In genomic region chr3:13414040-13414729, GRCh38 we compare ENCODE assay signal across 8 cellular contexts. TPM values are rescaled to one million over a fixed set of nuclear protein-coding genes. Genes with fewer than 3 reads are reported as not detected.
DNase-seq lines count a peak whose midpoint lies in the region; ATAC-seq, FAIRE-seq and TF ChIP-seq lines count a peak whose summit lies in the region.

No MANE protein-coding gene starts in this region.

- no peaks in the 10 kb centered on the region for H3K9me3 ChIP-seq in DND-41 (ENCODE audit: insufficient read depth, low read length, severe bottlenecking)
- H3K9me3 ChIP-seq in H1 (ENCODE audit: insufficient read depth in 2 of 2, low read depth in 1 of 2, low read length in 1 of 2) = no peaks in the 10 kb centered on the region

- no peak overlapping the region for H3K56ac ChIP-seq in H1 (replicated peaks; ENCODE audit: insufficient read length, low read depth, low read length)

- H3K4ac ChIP-seq in H1 (replicated peaks; ENCODE audit: insufficient read length, low read depth, low read length) = no peak overlapping the region

- H2AFZ ChIP-seq in DND-41 (ENCODE audit: low read depth, low read length) = no peak overlapping the region
- no peak overlapping the region for H2AFZ ChIP-seq in H1 (ENCODE audit: low read length)

- H3K4me3 ChIP-seq in DND-41 (ENCODE audit: low read depth in 1 of 2, low read length in 2 of 2) = no peak overlapping the region
- H3K4me3 ChIP-seq in H1 (ENCODE audit: extremely low read depth in 1 of 4, insufficient read depth in 2 of 4, low read depth in 3 of 4, low read length in 4 of 4) = no peak overlapping the region

- no peak for TF ChIP-seq RAD21 in H1 (IDR thresholded peaks at IDR 0.05 in 1 of 2, conservative IDR thresholded peaks at IDR 0.05 in 1 of 2; ENCODE audit: low read depth in 2 of 2, low read length in 2 of 2)

- H3K23ac ChIP-seq in H1 (ENCODE audit: insufficient read length) = no peak overlapping the region

- H2AK5ac ChIP-seq in H1 (ENCODE audit: low read depth, low read length) = no peak overlapping the region

- FAIRE-seq in H1 (lab: Jason Lieb, UNC) = no peak

- H3K27ac ChIP-seq in DND-41 (ENCODE audit: low read length) = peak overlapping the region; percentile 61
- H3K27ac ChIP-seq in H1 (ENCODE audit: low read depth, low read length) = no peak overlapping the region

- H3K4me2 ChIP-seq in DND-41 (ENCODE audit: insufficient read depth, low read length) = peak overlapping the region; percentile 77
- no peak overlapping the region for H3K4me2 ChIP-seq in H1 (ENCODE audit: insufficient read depth in 1 of 2, low read depth in 2 of 2, low read length in 2 of 2)

- no peak for TF ChIP-seq CTCF in DND-41 (IDR thresholded peaks at IDR 0.05; ENCODE audit: borderline replicate concordance, extremely low read depth, low read length, poor library complexity, severe bottlenecking)
- TF ChIP-seq CTCF in H1 (IDR thresholded peaks at IDR 0.05; ENCODE audit: control extremely low read depth in 1 of 3, insufficient read depth in 1 of 3, low read depth in 1 of 3, low read length in 3 of 3) = no peak

- H4K91ac ChIP-seq in H1 (replicated peaks; ENCODE audit: insufficient read length, low read length) = no peak overlapping the region

- H3K14ac ChIP-seq in H1 (ENCODE audit: insufficient read length) = no peak overlapping the region

- H3K79me1 ChIP-seq in H1 (ENCODE audit: low read depth, low read length) = peaks cover 8% of the 10 kb centered on the region; the same call in 1 of the 2 replicates

- TF ChIP-seq EP300 in H1 (IDR thresholded peaks at IDR 0.05; ENCODE audit: borderline replicate concordance in 1 of 2, low read depth in 2 of 2, low read length in 2 of 2) = no peak

- peaks cover 49% of the 10 kb centered on the region for H3K36me3 ChIP-seq in DND-41 (ENCODE audit: insufficient read depth, low read length)
- H3K36me3 ChIP-seq in H1 (ENCODE audit: control insufficient read depth in 2 of 4, insufficient read depth in 4 of 4, low read length in 3 of 4) = no peaks in the 10 kb centered on the region

- H4K20me1 ChIP-seq in DND-41 (ENCODE audit: insufficient read depth, low read length) (peaks cover 65% of the 10 kb centered on the region), H1 (replicated peaks in 1 of 2; ENCODE audit: control insufficient read depth in 1 of 2, insufficient read depth in 2 of 2, low read length in 2 of 2) (peaks cover 12 to 23% of the 10 kb centered on the region in 2 experiments)

- H2BK5ac ChIP-seq in H1 (ENCODE audit: low read depth, low read length) = 0 out of 2 replicates have a peak overlapping the region, but pooled peaks have one; percentile 44

- H2BK120ac ChIP-seq in H1 (replicated peaks; ENCODE audit: low read depth, low read length) = no peak overlapping the region

- H2BK12ac ChIP-seq in H1 (ENCODE audit: low read depth, low read length) = no peak overlapping the region

- no peaks in the 10 kb centered on the region for H3K27me3 ChIP-seq in DND-41 (ENCODE audit: insufficient read depth, low read length, poor library complexity)
- H3K27me3 ChIP-seq in H1 (replicated peaks in 1 of 4; ENCODE audit: control insufficient read depth in 3 of 4, extremely low read depth in 1 of 4, insufficient read depth in 3 of 4, low read length in 3 of 4) = peaks cover 0 to 4% (median 0%) of the 10 kb centered on the region in 4 experiments; a peak in 2 of 7 replicates

- H4K8ac ChIP-seq in H1 (ENCODE audit: extremely low read depth, insufficient read depth, low read length) = peak overlapping the region; percentile 38; the same call in 1 of the 2 replicates

- no peak for TF ChIP-seq POLR2A in H1 (IDR thresholded peaks at IDR 0.05; ENCODE audit: control extremely low read depth in 1 of 2, low read depth in 2 of 2, low read length in 2 of 2)

- peaks cover 54% of the 10 kb centered on the region for H3K4me1 ChIP-seq in DND-41 (ENCODE audit: insufficient read depth, low read length)
- peaks cover 0 to 6% (median 2%) of the 10 kb centered on the region in 4 experiments; a peak in 5 of 7 replicates for H3K4me1 ChIP-seq in H1 (replicated peaks in 1 of 4; ENCODE audit: control insufficient read depth in 3 of 4, insufficient read depth in 4 of 4, low read length in 3 of 4)

- H3K23me2 ChIP-seq in H1 (ENCODE audit: low read depth, low read length) = peaks cover 4% of the 10 kb centered on the region; the same call in 1 of the 2 replicates

- 80% methylated on average over 13 of the region's 14 CpGs; no CpG with 5 or more reads in 1 of the 2 experiments for WGBS in H1 (ENCODE audit: extremely low coverage in 1 of 2, insufficient coverage in 1 of 2, insufficient read length in 1 of 2, insufficient replicate concordance in 2 of 2, low coverage in 1 of 2, low lambda C conversion rate in 2 of 2, missing lambda C conversion rate in 1 of 2), 2 experiments

- H2BK20ac ChIP-seq in H1 (ENCODE audit: low read length) = no peak overlapping the region

- CTCF ChIA-PET in H1 (lab: Charles Lee; ENCODE audit: partially characterized antibody) = interaction anchor here (0.8 to 7.4 kb wide), 4 partner anchors 9 to 163 kb away, joined by 3 to 77 read pairs (median 26); no protein-coding TSS in a partner anchor

- H3K79me2 ChIP-seq in DND-41 (ENCODE audit: insufficient read depth, low read length) = peaks cover 98% of the 10 kb centered on the region
- H3K79me2 ChIP-seq in H1 (ENCODE audit: control insufficient read depth in 1 of 2, insufficient read depth in 2 of 2, low read length in 2 of 2) = peaks cover 0 to 51% of the 10 kb centered on the region in 2 experiments; a peak in 3 of 4 replicates

- no peak overlapping the region for H4K5ac ChIP-seq in H1 (ENCODE audit: insufficient read length, low read depth, low read length)

- peak; percentile 81 for DNase-seq in DND-41
- peak; percentile 28 to 47 for DNase-seq in activated CD4-positive, alpha-beta T cell treated with anti-CD3 and anti-CD28 coated beads for 24 hours (ENCODE audit: low read depth in 2 of 2)
- DNase-seq in H1 (ENCODE audit: low read depth in 1 of 2, low spot score in 2 of 2) = no peak
- DNase-seq in stimulated activated CD4-positive, alpha-beta T cell treated with anti-CD3 and anti-CD28 coated beads, Interleukin-4, amount 100 ng/mL, for 24 hours = peak; percentile 60
- DNase-seq in DMS79 treated with DMSO at 0.1 percent for 48 hours (lab: John Stamatoyannopoulos, UW) = no peak
- DNase-seq in NCI-H82 (lab: John Stamatoyannopoulos, UW) = no peak

- H3K9ac ChIP-seq in DND-41 (ENCODE audit: low read depth, low read length) = peak overlapping the region; percentile 31
- no peak overlapping the region for H3K9ac ChIP-seq in H1 (replicated peaks in 1 of 4; ENCODE audit: extremely low read depth in 1 of 4, low read depth in 3 of 4, low read length in 3 of 4)

- POLR2A ChIA-PET in H1 (lab: Charles Lee; ENCODE audit: partially characterized antibody) = interaction anchor here (1.7 kb wide), 1 partner anchor 9 kb away, joined by 5 read pairs; no protein-coding TSS in a partner anchor

- ATAC-seq in DND-41 (ENCODE audit: insufficient read depth, low read depth) (peak; percentile 84), GM21381 (IDR thresholded peaks at IDR 0.05; ENCODE audit: unreplicated experiment) (peak; percentile 90), HG03575 (IDR thresholded peaks at IDR 0.05; ENCODE audit: extremely low read depth, insufficient number of reproducible peaks, low FRiP score, unreplicated experiment) (peak; percentile 81)

- H3K18ac ChIP-seq in H1 (ENCODE audit: extremely low read depth, low read length) = no peak overlapping the region; the same call in 1 of the 2 replicates

- H2BK15ac ChIP-seq in H1 (ENCODE audit: low read length) = no peak overlapping the region

TF ChIP-seq in H1, 55 proteins besides CTCF, POLR2A, EP300 and RAD21:
- TF ChIP-seq SP4 (IDR thresholded peaks at IDR 0.05; ENCODE audit: low read length) (no peak), FOSL1 (IDR thresholded peaks at IDR 0.05; ENCODE audit: insufficient read depth, low read depth, low read length) (no peak), EGR1 (IDR thresholded peaks at IDR 0.05; ENCODE audit: borderline replicate concordance, low read depth, low read length) (no peak), BACH1 (IDR thresholded peaks at IDR 0.05; ENCODE audit: low read length) (no peak), RNF2 (IDR thresholded peaks at IDR 0.05; ENCODE audit: borderline replicate concordance, low read depth, low read length, missing control alignments, poor library complexity, severe bottlenecking) (no peak), RBBP5 (IDR thresholded peaks at IDR 0.05; ENCODE audit: borderline replicate concordance, low read depth, low read length) (no peak), USF2 (IDR thresholded peaks at IDR 0.05; ENCODE audit: low read length) (no peak)

RNA-seq across cellular contexts. Expression of gene NUP210, which starts 5.9 kb away (rescaled TPM):
- 53.4 and 53.7 TPM in 2 replicates for total RNA-seq in H1 (2021; fragmentation: NEBNext Ultra II Directional; extraction: Animal tissue kit (Norgen Biotek cat#: 25700))
- 51.0 and 55.0 TPM in 2 replicates for polyA plus RNA-seq in H1 (2011; rRNA removed)
- 22.7 TPM for polyA plus RNA-seq in H1 (2011; cell fraction: cytosol; rRNA removed)
- 90.7 TPM for polyA plus RNA-seq in H1 (2011; cell fraction: nucleus; rRNA removed)
- 30.8 to 56.3 TPM (median 45.4 TPM) in 4 replicates for polyA plus RNA-seq in H1 (2012, experiment 1 of 2)
- polyA plus RNA-seq in H1 (2012, experiment 2 of 2) = 30.0 TPM
- polyA plus RNA-seq in H1 (2013, experiment 1 of 2) = 84.7 TPM
- polyA plus RNA-seq in H1 (2013, experiment 2 of 2) = 65.1 TPM
- 49.2 and 89.2 TPM in 2 replicates for polyA minus RNA-seq in H1 (2011; rRNA and poly(A)+ RNA removed)
- 32.7 TPM for polyA minus RNA-seq in H1 (2011; cell fraction: cytosol; rRNA and poly(A)+ RNA removed)
- 52.7 TPM for polyA minus RNA-seq in H1 (2011; cell fraction: nucleus; rRNA and poly(A)+ RNA removed)

Comparison
In these comparisons a context has a peak if more than half of its experiments do, and no peak if none do; other contexts are left out.
1. DNase-seq: peak in DND-41 (single experiment), activated CD4-positive, alpha-beta T cell treated with anti-CD3 and anti-CD28 coated beads for 24 hours (2 of 2) and stimulated activated CD4-positive, alpha-beta T cell treated with anti-CD3 and anti-CD28 coated beads, Interleukin-4, amount 100 ng/mL, for 24 hours (single experiment); none in H1 (0 of 2), DMS79 treated with DMSO at 0.1 percent for 48 hours (single experiment) and NCI-H82 (single experiment).
2. Peak in every context shown above with its lines, with median percentiles within 50 percentile points of each other: ATAC-seq.